Comparison of ENCODE assay signal across 12 cellular contexts in the genomic region with DNA sequence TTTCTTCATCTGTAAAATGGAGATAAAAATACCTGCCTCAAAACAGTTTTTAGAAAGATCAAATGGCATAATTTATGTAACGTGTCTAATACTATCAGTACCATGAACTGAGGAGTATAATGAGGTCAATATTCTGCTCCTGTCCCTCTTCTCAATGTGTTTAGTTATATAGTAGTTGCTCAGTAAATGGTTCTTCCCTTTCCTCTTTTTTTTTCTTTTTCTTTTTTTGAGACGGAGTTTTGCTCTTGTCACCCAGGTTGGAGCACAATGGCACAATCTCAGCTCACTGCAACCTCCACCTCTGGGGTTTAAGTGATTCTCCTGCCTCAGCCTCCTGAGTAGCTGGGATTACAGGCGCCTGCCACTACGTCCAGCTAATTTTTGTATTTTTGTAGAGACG. TPM values are rescaled to one million over a fixed set of nuclear protein-coding genes. Genes with fewer than 3 reads are reported as not detected.
DNase-seq lines count a peak whose midpoint lies in the region; ATAC-seq and TF ChIP-seq lines count a peak whose summit lies in the region.
"Had no signal": no experiment of that assay in that cellular context is flagged by ENCODE, and none has a peak within 500 bp of the region (broad histone marks: within the 10 kb centered on the region; RNA-seq: fewer than 3 reads in every experiment).

No MANE protein-coding gene starts in this region.

- intact Hi-C loops in activated CD4-positive, alpha-beta T cell treated with anti-CD3 and anti-CD28 coated beads for 36 hours (cut with DNase I, micrococcal nuclease): loop anchor here (5.0 to 10.0 kb wide), 3 partner anchors 325 to 1635 kb away; partner anchors contain the start of genes IGBP1 (in 2 of the 2), EFNB1 (in 1 of the 2) and PJA1 (in 1 of the 2)

- no peaks in the 10 kb centered on the region for H4K20me1 ChIP-seq in MM.1S (ENCODE audit: insufficient read depth, low read length)

- H3K4me1 ChIP-seq in MM.1S (ENCODE audit: low read length): no peaks in the 10 kb centered on the region
- H3K4me1 ChIP-seq in duodenal mucosa (ENCODE audit: control insufficient read depth in 1 of 2, insufficient read depth in 2 of 2, low read length in 2 of 2): peaks cover 0 to 10% of the 10 kb centered on the region in 2 donors
- H3K4me1 ChIP-seq in trophoblast cell (ENCODE audit: control insufficient read depth in 1 of 2, insufficient read depth in 2 of 2, low read length in 2 of 2): peaks cover 0 to 2% of the 10 kb centered on the region in 2 experiments
- H3K4me1 ChIP-seq: uterus had no signal

- no peak for DNase-seq in activated CD4-positive, alpha-beta T cell treated with anti-CD3 and anti-CD28 coated beads for 36 hours
- DNase-seq in activated CD4-positive, alpha-beta T cell treated with anti-CD3 and anti-CD28 coated beads for 4 hours: no peak
- no peak for DNase-seq in MM.1S
- no peak for DNase-seq in osteocyte (ENCODE audit: extremely low spot score, unreplicated experiment)
- DNase-seq in NCI-H1930 (lab: John Stamatoyannopoulos, UW): no peak
- DNase-seq in trophoblast cell: no peak
- DNase-seq: cerebellar nuclear complex, NCI-H146, Peyer's patch, uterus had no signal

- H3K79me2 ChIP-seq in MM.1S (ENCODE audit: low read length) (peaks cover 38% of the 10 kb centered on the region), trophoblast cell (ENCODE audit: control insufficient read depth, insufficient read depth, low read length, poor library complexity) (peaks cover 9% of the 10 kb centered on the region)

- H3K14ac ChIP-seq in trophoblast cell (ENCODE audit: low read length): no peak overlapping the region

- H3K9me3 ChIP-seq in MM.1S (replicated peaks; ENCODE audit: insufficient read depth, low read length) (no peaks in the 10 kb centered on the region), duodenal mucosa (ENCODE audit: control insufficient read depth in 1 of 2, low read length in 2 of 2) (no peaks in the 10 kb centered on the region), trophoblast cell (ENCODE audit: insufficient read depth, low read depth, low read length) (no peaks in the 10 kb centered on the region)
- H3K9me3 ChIP-seq: Peyer's patch, uterus had no signal

- H3K18ac ChIP-seq in trophoblast cell (ENCODE audit: low read length): no peak overlapping the region

- no peak for TF ChIP-seq CTCF in MM.1S (IDR thresholded peaks at IDR 0.05; ENCODE audit: low read length)
- TF ChIP-seq CTCF in osteocyte (IDR thresholded peaks at IDR 0.05): no peak

- no peak overlapping the region for H4K12ac ChIP-seq in trophoblast cell (ENCODE audit: low read depth, low read length)

- peaks cover 9% of the 10 kb centered on the region for H3K79me1 ChIP-seq in trophoblast cell (ENCODE audit: low read length)

- no peaks in the 10 kb centered on the region for H3K36me3 ChIP-seq in MM.1S (replicated peaks; ENCODE audit: insufficient read depth, low read length)
- no peaks in the 10 kb centered on the region for H3K36me3 ChIP-seq in duodenal mucosa (ENCODE audit: control insufficient read depth in 1 of 2, insufficient read depth in 2 of 2, low read length in 2 of 2)
- H3K36me3 ChIP-seq in trophoblast cell (ENCODE audit: control insufficient read depth in 1 of 2, insufficient read depth in 2 of 2, low read length in 2 of 2): peaks cover 3% of the 10 kb centered on the region in 2 experiments
- H3K36me3 ChIP-seq: Peyer's patch, uterus had no signal

- H3K27ac ChIP-seq in MM.1S (ENCODE audit: low read length) (no peak overlapping the region), duodenal mucosa (ENCODE audit: low read depth, low read length) (no peak overlapping the region), trophoblast cell (ENCODE audit: low read depth, low read length) (no peak overlapping the region)

- H3K4me3 ChIP-seq in MM.1S (ENCODE audit: low read length) (peak overlapping the region; percentile 80; the same call in 1 of the 2 replicates), duodenal mucosa (ENCODE audit: low read depth in 1 of 2, low read length in 2 of 2) (peak overlapping the region; percentile 85 to 91), trophoblast cell (ENCODE audit: low read depth, low read length) (no peak overlapping the region)

- H2BK120ac ChIP-seq in trophoblast cell (ENCODE audit: insufficient read depth, low read length, poor library complexity): no peak overlapping the region

- no peaks in the 10 kb centered on the region for H3K27me3 ChIP-seq in MM.1S (replicated peaks; ENCODE audit: insufficient read depth, low read length)
- no peaks in the 10 kb centered on the region for H3K27me3 ChIP-seq in duodenal mucosa (ENCODE audit: control insufficient read depth in 1 of 2, insufficient read depth in 2 of 2, low read length in 2 of 2)
- H3K27me3 ChIP-seq in trophoblast cell (ENCODE audit: insufficient read depth, low read length): no peaks in the 10 kb centered on the region
- H3K27me3 ChIP-seq: Peyer's patch, uterus had no signal

- H3K27me3 Mint-ChIP-seq in activated CD4-positive, alpha-beta T cell treated with anti-CD3 and anti-CD28 coated beads for 36 hours: no peaks in the 10 kb centered on the region
- H3K27me3 Mint-ChIP-seq in osteocyte (ENCODE audit: unreplicated experiment): no peaks in the 10 kb centered on the region

- ATAC-seq in activated CD4-positive, alpha-beta T cell treated with anti-CD3 and anti-CD28 coated beads for 36 hours: no peak
- ATAC-seq in GM21723 (IDR thresholded peaks at IDR 0.05; ENCODE audit: unreplicated experiment): no peak

- H2BK5ac ChIP-seq in trophoblast cell (ENCODE audit: low read depth, low read length, poor library complexity): no peak overlapping the region

- H2BK12ac ChIP-seq in trophoblast cell (ENCODE audit: low read length): no peak overlapping the region

- no peak overlapping the region for H4K8ac ChIP-seq in trophoblast cell (ENCODE audit: low read depth, low read length)

- no peak overlapping the region for H4K91ac ChIP-seq in trophoblast cell (ENCODE audit: low read depth, low read length)

- peaks cover 9% of the 10 kb centered on the region for H3K36me3 Mint-ChIP-seq in activated CD4-positive, alpha-beta T cell treated with anti-CD3 and anti-CD28 coated beads for 36 hours (ENCODE audit: low read depth)
- H3K36me3 Mint-ChIP-seq in osteocyte (ENCODE audit: unreplicated experiment): no peaks in the 10 kb centered on the region

- no peak overlapping the region for H2AK5ac ChIP-seq in trophoblast cell (ENCODE audit: low read length)

- no CpG with 5 or more reads among the region's 5 CpGs for WGBS in trophoblast cell (ENCODE audit: extremely low coverage, insufficient coverage, insufficient read length)

- no peak overlapping the region for H2AFZ ChIP-seq in MM.1S (ENCODE audit: low read length)
- no peak overlapping the region for H2AFZ ChIP-seq in trophoblast cell (ENCODE audit: insufficient read depth, low read length, poor library complexity)

- POLR2A ChIA-PET in activated CD4-positive, alpha-beta T cell treated with anti-CD3 and anti-CD28 coated beads for 36 hours (lab: Charles Lee): no interaction called here

- H3K23ac ChIP-seq in trophoblast cell (ENCODE audit: low read length): no peak overlapping the region

- H3K9me2 ChIP-seq in MM.1S (replicated peaks; ENCODE audit: insufficient read depth, low read length): no peaks in the 10 kb centered on the region

- peaks cover 42% of the 10 kb centered on the region for H3K4me1 Mint-ChIP-seq in activated CD4-positive, alpha-beta T cell treated with anti-CD3 and anti-CD28 coated beads for 36 hours
- H3K4me1 Mint-ChIP-seq in osteocyte (ENCODE audit: unreplicated experiment): peaks cover 10% of the 10 kb centered on the region

- H3K27ac Mint-ChIP-seq in activated CD4-positive, alpha-beta T cell treated with anti-CD3 and anti-CD28 coated beads for 36 hours: peak overlapping the region; percentile 51
- no peak overlapping the region for H3K27ac Mint-ChIP-seq in osteocyte (ENCODE audit: unreplicated experiment)

- H3K4me2 ChIP-seq in MM.1S (ENCODE audit: low read depth, low read length): peak overlapping the region; percentile 36; the same call in 1 of the 2 replicates
- no peak overlapping the region for H3K4me2 ChIP-seq in trophoblast cell (ENCODE audit: low read length)

- peak overlapping the region; percentile 94 for H3K4me3 Mint-ChIP-seq in activated CD4-positive, alpha-beta T cell treated with anti-CD3 and anti-CD28 coated beads for 36 hours
- peak overlapping the region; percentile 90 for H3K4me3 Mint-ChIP-seq in osteocyte (ENCODE audit: unreplicated experiment)

- no peaks in the 10 kb centered on the region for H3F3A ChIP-seq in MM.1S (ENCODE audit: insufficient read depth, low read length)

- H3K4ac ChIP-seq in trophoblast cell (ENCODE audit: low read depth, low read length): no peak overlapping the region

- CTCF ChIA-PET in activated CD4-positive, alpha-beta T cell treated with anti-CD3 and anti-CD28 coated beads for 36 hours (lab: Charles Lee): interaction anchor here (0.7 to 1.6 kb wide), 2 partner anchors 9 to 329 kb away, joined by 3 to 6 read pairs; no protein-coding TSS in a partner anchor

- H3K9me3 Mint-ChIP-seq in activated CD4-positive, alpha-beta T cell treated with anti-CD3 and anti-CD28 coated beads for 36 hours (ENCODE audit: low read depth): no peaks in the 10 kb centered on the region
- no peaks in the 10 kb centered on the region for H3K9me3 Mint-ChIP-seq in osteocyte (ENCODE audit: unreplicated experiment)

- H3K9ac ChIP-seq in MM.1S (ENCODE audit: low read length): no peak overlapping the region
- H3K9ac ChIP-seq in duodenal mucosa (ENCODE audit: low read depth in 1 of 2, low read length in 2 of 2): no peak overlapping the region
- no peak overlapping the region for H3K9ac ChIP-seq in trophoblast cell (ENCODE audit: low read length)

RNA-seq across cellular contexts. Expression of gene YIPF6, which starts 1.3 kb away (rescaled TPM):
- 10 to 100 TPM in 1 of 2 experiments, 1 to 10 TPM in 1; 8.2 to 18.1 TPM for total RNA-seq in activated CD4-positive, alpha-beta T cell treated with anti-CD3 and anti-CD28 coated beads for 36 hours
- total RNA-seq in osteocyte: 38.5 and 40.0 TPM in 2 replicates
- polyA plus RNA-seq in trophoblast cell (2013): 15.2 and 15.9 TPM in 2 replicates
